In the genomic region with DNA sequence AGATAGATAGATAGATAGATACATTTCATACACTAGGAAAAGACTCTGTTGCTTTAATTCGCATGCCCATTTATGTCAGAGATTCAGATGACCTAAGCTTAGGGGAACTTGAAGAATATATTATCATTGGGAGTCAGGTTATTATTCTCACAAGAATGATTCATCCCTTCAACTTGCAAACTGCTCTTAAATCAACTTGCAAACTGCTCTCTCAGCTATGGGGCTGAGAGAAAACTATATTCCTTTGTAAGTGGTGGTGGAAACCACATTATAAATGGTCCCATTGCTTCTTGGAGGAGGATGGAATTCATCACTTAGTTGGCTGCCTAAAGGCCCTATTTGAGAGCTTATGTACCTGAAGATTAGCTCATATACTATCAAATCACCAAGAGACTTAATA, we compare ENCODE assay signal across 19 cellular contexts.
DNase-seq lines count a peak whose midpoint lies in the region; ATAC-seq and TF ChIP-seq lines count a peak whose summit lies in the region.
"Had no signal": no experiment of that assay in that cellular context is flagged by ENCODE, and none has a peak within 500 bp of the region (broad histone marks: within the 10 kb centered on the region; RNA-seq: fewer than 3 reads in every experiment).

No MANE protein-coding gene starts in this region.

- no peak overlapping the region for H4K12ac ChIP-seq in trophoblast cell (ENCODE audit: low read depth, low read length)

- intact Hi-C loops in A673 (cut with micrococcal nuclease; ENCODE audit: unreplicated experiment): no loop called here

- no peak overlapping the region for H2BK5ac ChIP-seq in trophoblast cell (ENCODE audit: low read depth, low read length, poor library complexity)

- in situ Hi-C loops in astrocyte of the spinal cord (cut with HindIII; ENCODE audit: low sequenced_read_pairs): no loop called here

- H2BK120ac ChIP-seq in trophoblast cell (ENCODE audit: insufficient read depth, low read length, poor library complexity): no peak overlapping the region

- H3K23ac ChIP-seq in trophoblast cell (ENCODE audit: low read length): no peak overlapping the region

- TF ChIP-seq CTCF in A673 (conservative IDR thresholded peaks at IDR 0.05; ENCODE audit: low read depth, low read length): no peak
- no peak for TF ChIP-seq CTCF in astrocyte of the spinal cord (IDR thresholded peaks at IDR 0.05; ENCODE audit: low read depth, low read length)

- DNase-seq in A673 (ENCODE audit: low spot score): peak; percentile 13
- peak; percentile 50 for DNase-seq in HS-27A (ENCODE audit: low read depth)
- DNase-seq in astrocyte of the spinal cord (ENCODE audit: low read depth, low spot score): peak; percentile 90
- DNase-seq in hepatic stellate cell (ENCODE audit: low spot score): peak; percentile 22
- DNase-seq in trophoblast cell: no peak
- no peak for DNase-seq in NCI-H2196 treated with DMSO at 0.1 percent for 48 hours (lab: John Stamatoyannopoulos, UW; ENCODE audit: unreplicated experiment)
- DNase-seq: activated B cell treated with CpG ODN at 0.5 μM for 24 hours; activated CD8-positive, alpha-beta T cell treated with anti-CD3 and anti-CD28 coated beads for 36 hours; CD8-positive, alpha-beta memory T cell; immature natural killer cell; NCI-H1694 treated with DMSO at 0.1 percent for 48 hours; NCI-H524 treated with DMSO at 0.1 percent for 48 hours; SHP77 treated with DMSO at 0.1 percent for 48 hours; T-helper 17 cell; tibial artery had no signal

- no peak overlapping the region for H2BK12ac ChIP-seq in trophoblast cell (ENCODE audit: low read length)

- no peaks in the 10 kb centered on the region for H3K9me3 ChIP-seq in A673 (ENCODE audit: low read depth, low read length, poor library complexity, severe bottlenecking)
- H3K9me3 ChIP-seq in trophoblast cell (ENCODE audit: insufficient read depth, low read depth, low read length): no peaks in the 10 kb centered on the region

- no peaks in the 10 kb centered on the region for H3K79me1 ChIP-seq in trophoblast cell (ENCODE audit: low read length)

- H3K9ac ChIP-seq in trophoblast cell (ENCODE audit: low read length): no peak overlapping the region

- no peak overlapping the region for H3K4me3 ChIP-seq in A673 (ENCODE audit: low read depth, low read length, poor library complexity, severe bottlenecking)
- no peak overlapping the region for H3K4me3 ChIP-seq in astrocyte of the spinal cord (ENCODE audit: low read depth, low read length)
- no peak overlapping the region for H3K4me3 ChIP-seq in trophoblast cell (ENCODE audit: low read depth, low read length)
- H3K4me3 ChIP-seq: tibial artery had no signal

- H3K4me1 ChIP-seq in A673 (ENCODE audit: insufficient read depth, low read length, poor library complexity, severe bottlenecking) (no peaks in the 10 kb centered on the region), trophoblast cell (ENCODE audit: control insufficient read depth in 1 of 2, insufficient read depth in 2 of 2, low read length in 2 of 2) (no peaks in the 10 kb centered on the region)

- ATAC-seq in HG03342 (IDR thresholded peaks at IDR 0.05; ENCODE audit: unreplicated experiment) (no peak), HG02571 (IDR thresholded peaks at IDR 0.05; ENCODE audit: unreplicated experiment) (no peak)
- ATAC-seq: activated CD8-positive, alpha-beta T cell treated with anti-CD3 and anti-CD28 coated beads for 36 hours; natural killer cell treated with Interleukin-12 subunit alpha and Interleukin-12 subunit beta and Interleukin-15 and Interleukin-18, amount 100 ng/mL, for 72 hours; stimulated activated memory B cell treated with anti-CD40 and anti-IgM and Interleukin-4, amounts not matched to agents 10 μg/mL and 1 μg/mL and 100 μg/mL, for 72 hours; T-helper 17 cell had no signal

- H3K36me3 ChIP-seq in A673 (ENCODE audit: insufficient read depth, low read length, poor library complexity, severe bottlenecking) (no peaks in the 10 kb centered on the region), trophoblast cell (ENCODE audit: control insufficient read depth in 1 of 2, insufficient read depth in 2 of 2, low read length in 2 of 2) (no peaks in the 10 kb centered on the region)
- H3K36me3 ChIP-seq: tibial artery had no signal

- BruUV-seq in A673 (replicated peaks; lab: Mats Ljungman, UMichigan): no TSS peak

- no peaks in the 10 kb centered on the region for H3K79me2 ChIP-seq in trophoblast cell (ENCODE audit: control insufficient read depth, insufficient read depth, low read length, poor library complexity)

- H3K27ac ChIP-seq in A673 (ENCODE audit: low read depth, low read length, poor library complexity, severe bottlenecking): no peak overlapping the region
- no peak overlapping the region for H3K27ac ChIP-seq in trophoblast cell (ENCODE audit: low read depth, low read length)
- H3K27ac ChIP-seq: tibial artery had no signal

- no peak overlapping the region for H2AFZ ChIP-seq in trophoblast cell (ENCODE audit: insufficient read depth, low read length, poor library complexity)

- CTCF ChIA-PET in A673 (lab: Charles Lee): no interaction called here

- no CpG with 5 or more reads among the region's 1 CpG for WGBS in trophoblast cell (ENCODE audit: extremely low coverage, insufficient coverage, insufficient read length)

- no peak overlapping the region for H2AK5ac ChIP-seq in trophoblast cell (ENCODE audit: low read length)

- no peaks in the 10 kb centered on the region for H3K27me3 ChIP-seq in A673 (replicated peaks; ENCODE audit: insufficient read depth, low read depth, low read length, poor library complexity)
- no peaks in the 10 kb centered on the region for H3K27me3 ChIP-seq in trophoblast cell (ENCODE audit: insufficient read depth, low read length)
- H3K27me3 ChIP-seq: tibial artery had no signal

- no peak overlapping the region for H3K18ac ChIP-seq in trophoblast cell (ENCODE audit: low read length)

- H3K4ac ChIP-seq in trophoblast cell (ENCODE audit: low read depth, low read length): no peak overlapping the region

- no peak overlapping the region for H4K8ac ChIP-seq in trophoblast cell (ENCODE audit: low read depth, low read length)

- H3K14ac ChIP-seq in trophoblast cell (ENCODE audit: low read length): no peak overlapping the region

- H3K4me2 ChIP-seq in trophoblast cell (ENCODE audit: low read length): no peak overlapping the region

- POLR2A ChIA-PET in A673 (lab: Charles Lee; ENCODE audit: low non-redundant PET): no interaction called here

- no peak overlapping the region for H4K91ac ChIP-seq in trophoblast cell (ENCODE audit: low read depth, low read length)

Comparison
In these comparisons a context has a peak if more than half of its experiments do, and no peak if none do; other contexts are left out.
1. DNase-seq: peak in A673 (single experiment), HS-27A (single experiment), astrocyte of the spinal cord (single experiment) and hepatic stellate cell (single experiment); none in trophoblast cell (0 of 2) and NCI-H2196 treated with DMSO at 0.1 percent for 48 hours (single experiment).